Comparison of ENCODE assay signal across 23 cellular contexts in the genomic region with DNA sequence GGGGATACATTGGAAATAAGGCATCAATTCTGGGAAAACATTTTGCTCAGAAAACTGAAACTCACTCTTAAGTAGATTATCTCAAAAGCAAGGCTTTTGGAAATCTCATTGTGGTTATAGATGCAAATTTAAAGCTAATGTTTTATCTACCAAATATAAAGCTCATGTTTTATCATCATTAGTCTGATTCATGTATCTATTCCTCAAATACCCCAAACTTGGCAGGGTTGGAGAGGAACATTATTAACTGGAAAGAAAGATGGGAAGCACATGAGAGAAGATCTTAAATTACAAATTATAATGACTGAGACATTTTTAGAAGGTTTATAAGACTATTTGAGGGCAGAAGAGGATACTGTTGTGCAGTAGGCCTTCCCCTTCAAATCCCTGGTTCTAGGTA.
"Had no signal": no experiment of that assay in that cellular context is flagged by ENCODE, and none has a peak within 500 bp of the region (broad histone marks: within the 10 kb centered on the region; RNA-seq: fewer than 3 reads in every experiment).

No MANE protein-coding gene starts in this region.

- H3K4me2 ChIP-seq: hepatocyte had no signal

- H3K27ac ChIP-seq: coronary artery, dorsolateral prefrontal cortex, esophagus muscularis mucosa, foreskin keratinocyte, gastroesophageal sphincter, heart left ventricle, hepatocyte, left lung, lower lobe of right lung had no signal

- H3K36me3 ChIP-seq: esophagus muscularis mucosa, gastroesophageal sphincter, heart left ventricle, left lung, lower lobe of right lung had no signal

- H3K79me2 ChIP-seq: hepatocyte had no signal

- ATAC-seq: foreskin keratinocyte; gastroesophageal sphincter; heart left ventricle; left cardiac atrium; left lung; left ventricle myocardium superior; lower lobe of right lung; mucosa of descending colon; naive thymus-derived CD8-positive, alpha-beta T cell had no signal

- H3K9me3 ChIP-seq: esophagus muscularis mucosa, left lung, lower lobe of right lung, mucosa of descending colon had no signal

- DNase-seq: dermis blood vessel endothelial cell; dorsolateral prefrontal cortex; effector CD4-positive, alpha-beta T cell; effector memory CD4-positive, alpha-beta T cell; foreskin keratinocyte; heart left ventricle; hypothalamus; immature natural killer cell; islet precursor cell; left cardiac atrium; left lung; left ventricle myocardium superior; lower lobe of right lung; mesenchymal stem cell; mucosa of descending colon; naive B cell; naive thymus-derived CD8-positive, alpha-beta T cell had no signal

- H3K27me3 ChIP-seq: dorsolateral prefrontal cortex, esophagus muscularis mucosa, foreskin keratinocyte, gastroesophageal sphincter, heart left ventricle, hepatocyte, left lung had no signal

- FAIRE-seq: endothelial cell of umbilical vein, frontal cortex had no signal

- H3K4me3 ChIP-seq: coronary artery, dorsolateral prefrontal cortex, esophagus muscularis mucosa, gastroesophageal sphincter, heart left ventricle, hepatocyte, left lung, lower lobe of right lung, mucosa of descending colon had no signal

- H2AFZ ChIP-seq: hepatocyte had no signal
